ENCODE assay signal across 16 cellular contexts in genomic region chr2:13227543-13227942, GRCh38.
DNase-seq lines count a peak whose midpoint lies in the region; ATAC-seq and TF ChIP-seq lines count a peak whose summit lies in the region.
"Had no signal": no experiment of that assay in that cellular context is flagged by ENCODE, and none has a peak within 500 bp of the region (broad histone marks: within the 10 kb centered on the region; RNA-seq: fewer than 3 reads in every experiment).

No MANE protein-coding gene starts in this region.

- no peak overlapping the region for H3K27ac ChIP-seq in thyroid gland
- H3K27ac ChIP-seq: esophagus squamous epithelium, tibial artery had no signal

- H3K27me3 ChIP-seq in thyroid gland = no peaks in the 10 kb centered on the region
- H3K27me3 ChIP-seq: esophagus squamous epithelium, tibial artery had no signal

- TF ChIP-seq CTCF in thyroid gland (IDR thresholded peaks at IDR 0.05) = no peak

- 52 to 72% methylated on average over 5 of the region's 5 CpGs for WGBS in thyroid gland, 2 donors

- no peaks in the 10 kb centered on the region for H3K9me3 ChIP-seq in thyroid gland
- H3K9me3 ChIP-seq: esophagus squamous epithelium, tibial artery had no signal

- H3K36me3 ChIP-seq in thyroid gland = no peaks in the 10 kb centered on the region
- H3K36me3 ChIP-seq: esophagus squamous epithelium, tibial artery had no signal

- TF ChIP-seq POLR2A in thyroid gland (IDR thresholded peaks at IDR 0.05) = no peak

- DNase-seq in NCI-H1694 (lab: John Stamatoyannopoulos, UW) (peak; percentile 10), NCI-H1694 treated with DMSO at 0.1 percent for 48 hours (lab: John Stamatoyannopoulos, UW) (no peak), NCI-H2196 (lab: John Stamatoyannopoulos, UW; ENCODE audit: unreplicated experiment) (peak; percentile 25), SHP77 (lab: John Stamatoyannopoulos, UW) (peak; percentile 85 to 89), thyroid gland (no peak)
- no peak for DNase-seq in activated naive CD4-positive, alpha-beta T cell treated with anti-CD3 and anti-CD28 coated beads, Interleukin-2, amount 50 U/mL, for 16 hours
- DNase-seq: activated CD4-positive, alpha-beta memory T cell treated with anti-CD3 and anti-CD28 coated beads for 36 hours; activated T-cell treated with anti-CD3 and anti-CD28 coated beads, Interleukin-2, amount 50 U/mL, for 24 hours; effector memory CD4-positive, alpha-beta T cell; EL; esophagus squamous epithelium; nucleus accumbens; T-helper 1 cell; tibial artery had no signal

- no peak for ATAC-seq in HG03196 (IDR thresholded peaks at IDR 0.05; ENCODE audit: unreplicated experiment)
- no peak for ATAC-seq in activated CD4-positive, CD25-positive, alpha-beta regulatory T cell treated with anti-CD3 and anti-CD28 coated beads, Interleukin-2, amount 50 U/mL, for 24 hours

- no peaks in the 10 kb centered on the region for H3K4me1 ChIP-seq in thyroid gland
- H3K4me1 ChIP-seq: esophagus squamous epithelium, tibial artery had no signal

- no peak overlapping the region for H3K4me3 ChIP-seq in thyroid gland (replicated peaks in 1 of 3)
- H3K4me3 ChIP-seq: esophagus squamous epithelium, tibial artery had no signal

- intact Hi-C loops in thyroid gland (cut with DNase I) = no loop called here

Comparison
In these comparisons a context has a peak if more than half of its experiments do, and no peak if none do; other contexts are left out.
1. DNase-seq: peak in NCI-H1694 (single experiment), NCI-H2196 (single experiment) and SHP77 (2 of 2); none in NCI-H1694 treated with DMSO at 0.1 percent for 48 hours (single experiment), activated naive CD4-positive, alpha-beta T cell treated with anti-CD3 and anti-CD28 coated beads, Interleukin-2, amount 50 U/mL, for 16 hours (single experiment) and thyroid gland (0 of 2).